In the genomic region with DNA sequence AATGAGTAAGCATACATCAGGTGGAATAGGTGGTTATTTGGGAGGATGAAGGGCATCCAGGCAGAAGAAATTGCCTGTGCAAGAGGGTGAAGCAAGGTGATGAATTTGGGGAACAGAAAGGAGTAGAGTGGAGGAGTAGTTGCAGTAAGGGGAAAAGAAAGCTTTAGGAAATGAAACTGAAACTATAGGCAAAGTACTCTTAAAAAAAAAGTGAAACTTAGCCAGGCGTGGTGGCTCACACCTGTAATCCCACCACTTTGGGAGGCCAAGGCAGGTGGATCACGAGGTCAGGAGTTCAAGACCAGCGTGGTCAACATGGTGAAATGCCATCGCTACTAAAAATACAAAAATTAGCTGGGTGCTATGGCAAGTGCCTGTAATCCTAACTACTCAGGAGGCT, we compare ENCODE assay signal across 14 cellular contexts. TPM values are rescaled to one million over a fixed set of nuclear protein-coding genes. Genes with fewer than 3 reads are reported as not detected.
DNase-seq lines count a peak whose midpoint lies in the region; ATAC-seq and TF ChIP-seq lines count a peak whose summit lies in the region.
"Had no signal": no experiment of that assay in that cellular context is flagged by ENCODE, and none has a peak within 500 bp of the region (broad histone marks: within the 10 kb centered on the region; RNA-seq: fewer than 3 reads in every experiment).

No MANE protein-coding gene starts in this region.

- peak in 1 of 2 donors; percentile 18 for ATAC-seq in activated naive CD4-positive, alpha-beta T cell treated with anti-CD3 and anti-CD28 coated beads, Interleukin-2, amount 50 U/mL, for 72 hours
- ATAC-seq in HG02852 (IDR thresholded peaks at IDR 0.05; ENCODE audit: unreplicated experiment) (peak; percentile 68), SK-N-SH treated with all-trans-retinoic acid at 6 μM for 48 hours (no peak), HG02970 (IDR thresholded peaks at IDR 0.05; ENCODE audit: low FRiP score, unreplicated experiment) (no peak)

- 94% methylated on average over 4 of the region's 4 CpGs for WGBS in hepatocyte (ENCODE audit: low lambda C conversion rate, missing lambda C conversion rate)

- TF ChIP-seq CTCF in OCI-LY3 (IDR thresholded peaks at IDR 0.05; ENCODE audit: low read depth, low read length): no peak
- TF ChIP-seq CTCF in osteocyte (IDR thresholded peaks at IDR 0.05): no peak
- no peak for TF ChIP-seq CTCF in hepatocyte (IDR thresholded peaks at IDR 0.05; ENCODE audit: poor library complexity)

- peaks cover 14 to 36% of the 10 kb centered on the region in 2 donors for H3K36me3 Mint-ChIP-seq in activated naive CD4-positive, alpha-beta T cell treated with anti-CD3 and anti-CD28 coated beads, Interleukin-2, amount 50 U/mL, for 72 hours
- H3K36me3 Mint-ChIP-seq in osteocyte (ENCODE audit: unreplicated experiment): peaks cover 26% of the 10 kb centered on the region

- H3K79me2 ChIP-seq in OCI-LY3 (ENCODE audit: low read length) (peaks cover 13% of the 10 kb centered on the region), hepatocyte (peaks cover 11% of the 10 kb centered on the region)

- peak overlapping the region; percentile 12; the same call in 1 of the 2 replicates for H3K4me3 ChIP-seq in OCI-LY3 (ENCODE audit: low read length)
- H3K4me3 ChIP-seq in hepatocyte: no peak overlapping the region
- H3K4me3 ChIP-seq: cardiac muscle cell had no signal

- H3K27ac Mint-ChIP-seq in activated naive CD4-positive, alpha-beta T cell treated with anti-CD3 and anti-CD28 coated beads, Interleukin-2, amount 50 U/mL, for 72 hours: peak overlapping the region; percentile 64 to 82
- peak overlapping the region; percentile 16 for H3K27ac Mint-ChIP-seq in osteocyte (ENCODE audit: unreplicated experiment)

- H3K9me2 ChIP-seq in hepatocyte (replicated peaks; ENCODE audit: insufficient read depth): no peaks in the 10 kb centered on the region

- H3K27me3 ChIP-seq in OCI-LY3 (ENCODE audit: low read depth, low read length) (no peaks in the 10 kb centered on the region), hepatocyte (no peaks in the 10 kb centered on the region)
- H3K27me3 ChIP-seq: cardiac muscle cell had no signal

- no peak for DNase-seq in activated naive CD4-positive, alpha-beta T cell treated with anti-CD3 and anti-CD28 coated beads, Interleukin-2, amount 50 U/mL, for 72 hours (ENCODE audit: low spot score in 2 of 2)
- no peak for DNase-seq in activated naive CD4-positive, alpha-beta T cell treated with anti-CD3 and anti-CD28 coated beads, Interleukin-2, amount 50 U/mL, for 16 hours
- DNase-seq in osteocyte (ENCODE audit: extremely low spot score, unreplicated experiment): no peak
- DNase-seq in hepatocyte (ENCODE audit: low spot score): no peak
- DNase-seq: activated effector memory CD4-positive, alpha-beta T cell treated with Interleukin-2 at 50 U/mL for 16 hours; NCI-H345; stimulated activated CD4-positive, alpha-beta T cell treated with anti-CD3 and anti-CD28 coated beads, Interleukin-15, amount 100 ng/mL, for 24 hours; WERI-Rb-1 had no signal

- no peaks in the 10 kb centered on the region for H3K4me1 Mint-ChIP-seq in osteocyte (ENCODE audit: unreplicated experiment)

- H4K20me1 ChIP-seq in OCI-LY3 (ENCODE audit: insufficient read depth, low read length) (no peaks in the 10 kb centered on the region), hepatocyte (ENCODE audit: insufficient read depth, poor library complexity, severe bottlenecking) (no peaks in the 10 kb centered on the region)

- H3K9me3 ChIP-seq in OCI-LY3 (ENCODE audit: insufficient read depth, low read length) (peaks cover 4% of the 10 kb centered on the region; the same call in 1 of the 2 replicates), hepatocyte (ENCODE audit: low read depth) (no peaks in the 10 kb centered on the region)

- H3K27ac ChIP-seq in OCI-LY3 (ENCODE audit: low read length) (peak overlapping the region; percentile 28; the same call in 1 of the 2 replicates), hepatocyte (no peak overlapping the region)
- H3K27ac ChIP-seq: cardiac muscle cell, epithelial cell of prostate, WERI-Rb-1 had no signal

- H2AFZ ChIP-seq in OCI-LY3 (ENCODE audit: low read depth, low read length) (no peak overlapping the region), hepatocyte (no peak overlapping the region)

- peaks cover 0 to 4% of the 10 kb centered on the region in 2 donors for H3K9me3 Mint-ChIP-seq in activated naive CD4-positive, alpha-beta T cell treated with anti-CD3 and anti-CD28 coated beads, Interleukin-2, amount 50 U/mL, for 72 hours
- H3K9me3 Mint-ChIP-seq in osteocyte (ENCODE audit: unreplicated experiment): no peaks in the 10 kb centered on the region

- H3K4me2 ChIP-seq in OCI-LY3 (ENCODE audit: low read length) (no peak overlapping the region), hepatocyte (no peak overlapping the region)

- H3K4me1 ChIP-seq in OCI-LY3 (ENCODE audit: low read length) (peaks cover 11% of the 10 kb centered on the region), hepatocyte (ENCODE audit: insufficient read depth) (no peaks in the 10 kb centered on the region)

- no peak overlapping the region for H3K4me3 Mint-ChIP-seq in osteocyte (ENCODE audit: unreplicated experiment)

- no peaks in the 10 kb centered on the region for H3K27me3 Mint-ChIP-seq in osteocyte (ENCODE audit: unreplicated experiment)

- no peak overlapping the region for H3K9ac ChIP-seq in OCI-LY3 (ENCODE audit: low read length)

- peaks cover 75% of the 10 kb centered on the region for H3K36me3 ChIP-seq in OCI-LY3 (replicated peaks; ENCODE audit: low read depth, low read length)
- H3K36me3 ChIP-seq in hepatocyte (replicated peaks; ENCODE audit: insufficient read depth, low read depth): no peaks in the 10 kb centered on the region

TF ChIP-seq in SK-N-SH treated with all-trans-retinoic acid at 6 μM for 48 hours, 23 proteins besides CTCF, POLR2A, EP300 and RAD21:
- TF ChIP-seq, protein P1, sequence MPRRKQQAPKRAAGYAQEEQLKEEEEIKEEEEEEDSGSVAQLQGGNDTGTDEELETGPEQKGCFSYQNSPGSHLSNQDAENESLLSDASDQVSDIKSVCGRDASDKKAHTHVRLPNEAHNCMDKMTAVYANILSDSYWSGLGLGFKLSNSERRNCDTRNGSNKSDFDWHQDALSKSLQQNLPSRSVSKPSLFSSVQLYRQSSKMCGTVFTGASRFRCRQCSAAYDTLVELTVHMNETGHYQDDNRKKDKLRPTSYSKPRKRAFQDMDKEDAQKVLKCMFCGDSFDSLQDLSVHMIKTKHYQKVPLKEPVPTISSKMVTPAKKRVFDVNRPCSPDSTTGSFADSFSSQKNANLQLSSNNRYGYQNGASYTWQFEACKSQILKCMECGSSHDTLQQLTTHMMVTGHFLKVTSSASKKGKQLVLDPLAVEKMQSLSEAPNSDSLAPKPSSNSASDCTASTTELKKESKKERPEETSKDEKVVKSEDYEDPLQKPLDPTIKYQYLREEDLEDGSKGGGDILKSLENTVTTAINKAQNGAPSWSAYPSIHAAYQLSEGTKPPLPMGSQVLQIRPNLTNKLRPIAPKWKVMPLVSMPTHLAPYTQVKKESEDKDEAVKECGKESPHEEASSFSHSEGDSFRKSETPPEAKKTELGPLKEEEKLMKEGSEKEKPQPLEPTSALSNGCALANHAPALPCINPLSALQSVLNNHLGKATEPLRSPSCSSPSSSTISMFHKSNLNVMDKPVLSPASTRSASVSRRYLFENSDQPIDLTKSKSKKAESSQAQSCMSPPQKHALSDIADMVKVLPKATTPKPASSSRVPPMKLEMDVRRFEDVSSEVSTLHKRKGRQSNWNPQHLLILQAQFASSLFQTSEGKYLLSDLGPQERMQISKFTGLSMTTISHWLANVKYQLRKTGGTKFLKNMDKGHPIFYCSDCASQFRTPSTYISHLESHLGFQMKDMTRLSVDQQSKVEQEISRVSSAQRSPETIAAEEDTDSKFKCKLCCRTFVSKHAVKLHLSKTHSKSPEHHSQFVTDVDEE (CRISPR knock-in tag; IDR thresholded peaks at IDR 0.05): no peak

RNA-seq across cellular contexts. Expression of a gene that starts 17.6 kb away (rescaled TPM):
- total RNA-seq in activated naive CD4-positive, alpha-beta T cell treated with anti-CD3 and anti-CD28 coated beads, Interleukin-2, amount 50 U/mL, for 72 hours: 100 to 1,000 TPM in 1 of 2 donors, 10 to 100 TPM in 1; 61.5 to 156 TPM
- 31.0 and 31.2 TPM in 2 replicates for total RNA-seq in osteocyte
- 43.4 and 44.6 TPM in 2 replicates for total RNA-seq in hepatocyte
- polyA plus RNA-seq in hepatocyte: 15.2 and 15.3 TPM in 2 replicates
